25 cellular contexts compared by ENCODE assay signal in the genomic region with DNA sequence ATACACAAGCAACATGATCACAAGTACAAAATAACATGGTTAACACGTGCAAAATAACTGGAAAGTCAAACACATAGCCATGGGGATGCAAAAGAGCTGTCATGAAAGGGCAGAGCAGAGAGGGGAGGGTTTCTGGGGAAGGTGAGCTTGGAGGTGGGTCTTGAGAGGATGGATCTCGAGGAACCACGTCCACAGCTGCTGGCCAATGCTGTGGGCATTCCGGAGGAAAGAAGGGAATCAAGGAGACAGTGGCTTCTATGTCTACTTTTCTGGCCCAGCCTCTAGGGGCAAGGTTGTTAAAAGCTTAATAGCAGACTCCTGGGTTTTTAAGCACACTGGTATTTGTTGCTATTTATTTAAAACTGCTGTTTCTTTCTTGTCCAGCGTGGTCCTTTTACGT. TPM values are rescaled to one million over a fixed set of nuclear protein-coding genes. Genes with fewer than 3 reads are reported as not detected.
"Had no signal": no experiment of that assay in that cellular context is flagged by ENCODE, and none has a peak within 500 bp of the region (broad histone marks: within the 10 kb centered on the region; RNA-seq: fewer than 3 reads in every experiment).

No MANE protein-coding gene starts in this region.

- H3K9me3 ChIP-seq: left lung, mucosa of descending colon, prostate gland, sigmoid colon, SK-N-SH, tibial artery, vagina had no signal

- H3K4me3 Mint-ChIP-seq: activated naive CD8-positive, alpha-beta T cell; dendritic cell treated with granulocyte-macrophage colony-stimulating factor and Interleukin-4, amounts not matched to agents 40 ng/mL and 50 ng/mL, for 4 days; memory B cell; natural killer cell; stimulated activated effector memory CD8-positive, alpha-beta T cell treated with anti-CD3 and anti-CD28 coated beads, Interleukin-12 subunit alpha, Interleukin-12 subunit beta, amount 100 ng/mL, for 72 hours; T-cell had no signal

- H3K4me3 ChIP-seq: left lung, mucosa of descending colon, prostate gland, sigmoid colon, tibial artery, vagina had no signal

- ATAC-seq: left lung; mucosa of descending colon; natural killer cell; stimulated activated effector memory CD8-positive, alpha-beta T cell treated with anti-CD3 and anti-CD28 coated beads, Interleukin-12 subunit alpha, Interleukin-12 subunit beta, amount 100 ng/mL, for 72 hours; T-cell had no signal

- H3K36me3 ChIP-seq: brain microvascular endothelial cell, left lung, prostate gland, sigmoid colon, tibial artery, vagina had no signal

- H3K27ac Mint-ChIP-seq: activated naive CD8-positive, alpha-beta T cell; dendritic cell treated with granulocyte-macrophage colony-stimulating factor and Interleukin-4, amounts not matched to agents 40 ng/mL and 50 ng/mL, for 4 days; natural killer cell; stimulated activated effector memory CD8-positive, alpha-beta T cell treated with anti-CD3 and anti-CD28 coated beads, Interleukin-12 subunit alpha, Interleukin-12 subunit beta, amount 100 ng/mL, for 72 hours; T-cell had no signal

- H3K36me3 Mint-ChIP-seq: activated naive CD8-positive, alpha-beta T cell; memory B cell; natural killer cell; stimulated activated effector memory CD8-positive, alpha-beta T cell treated with anti-CD3 and anti-CD28 coated beads, Interleukin-12 subunit alpha, Interleukin-12 subunit beta, amount 100 ng/mL, for 72 hours; T-cell had no signal

- H3K9me3 Mint-ChIP-seq: dendritic cell treated with granulocyte-macrophage colony-stimulating factor and Interleukin-4, amounts not matched to agents 40 ng/mL and 50 ng/mL, for 4 days; memory B cell; natural killer cell; stimulated activated effector memory CD8-positive, alpha-beta T cell treated with anti-CD3 and anti-CD28 coated beads, Interleukin-12 subunit alpha, Interleukin-12 subunit beta, amount 100 ng/mL, for 72 hours; T-cell had no signal

- H3K27ac ChIP-seq: brain microvascular endothelial cell, epithelial cell of prostate, left lung, prostate gland, sigmoid colon, tibial artery, vagina had no signal

- DNase-seq: activated CD4-positive, CD25-positive, alpha-beta regulatory T cell treated with anti-CD3 and anti-CD28 coated beads, Interleukin-2, amount 50 U/mL, for 72 hours; activated gamma-delta T cell treated with Interleukin-2 at 50 U/mL for 16 hours; amygdala; brain microvascular endothelial cell; effector memory CD4-positive, alpha-beta T cell; foreskin melanocyte; left lung; mucosa of descending colon; natural killer cell; nucleus accumbens; sigmoid colon; SK-N-SH; stimulated activated CD4-positive, alpha-beta T cell treated with anti-CD3 and anti-CD28 coated beads, Interleukin-12 subunit alpha, Interleukin-12 subunit beta, amount 100 ng/mL, for 4 hours; T-cell; T1000 had no signal

- H3K27me3 ChIP-seq: brain microvascular endothelial cell, sigmoid colon, vagina had no signal

- H3K4me2 ChIP-seq: SK-N-SH had no signal

- H3K9ac ChIP-seq: SK-N-SH had no signal

- H3K4me1 ChIP-seq: left lung, prostate gland, sigmoid colon, tibial artery had no signal

- H3K4me1 Mint-ChIP-seq: natural killer cell had no signal

- H3K9me2 ChIP-seq: SK-N-SH had no signal

RNA-seq across cellular contexts. Expression of gene MYH7, which starts 8.4 kb away (rescaled TPM):
- total RNA-seq: fibroblast of lung, natural killer cell, T-cell, vagina had no signal
- polyA plus RNA-seq: fibroblast of lung, keratinocyte, SK-N-SH had no signal

RNA-seq across cellular contexts. Expression of gene MYH6, which starts 35.8 kb away (rescaled TPM):
- total RNA-seq: fibroblast of lung, natural killer cell, sigmoid colon, T-cell, vagina had no signal
- polyA plus RNA-seq: fibroblast of lung, keratinocyte, SK-N-SH had no signal
